Comparison of ENCODE assay signal across 27 cellular contexts in genomic region chr3:58184309-58184981, GRCh38. TPM values are rescaled to one million over a fixed set of nuclear protein-coding genes. Genes with fewer than 3 reads are reported as not detected.
"Had no signal": no experiment of that assay in that cellular context is flagged by ENCODE, and none has a peak within 500 bp of the region (broad histone marks: within the 10 kb centered on the region; RNA-seq: fewer than 3 reads in every experiment).

No MANE protein-coding gene starts in this region.

- H2AFZ ChIP-seq: neural progenitor cell, parathyroid adenoma had no signal

- H3K4me3 Mint-ChIP-seq: memory B cell; mesothelial cell of epicardium; natural killer cell; neural progenitor cell; stimulated activated naive B cell treated with anti-CD40 and anti-IgM and Interleukin-4, amounts not matched to agents 10 μg/mL and 1 μg/mL and 100 μg/mL, for 72 hours; stimulated activated naive CD8-positive, alpha-beta T cell treated with anti-CD3 and anti-CD28 coated beads, Interleukin-15, amount 100 ng/mL, for 72 hours had no signal

- H3K9ac ChIP-seq: neural progenitor cell, parathyroid adenoma had no signal

- H3K36me3 ChIP-seq: esophagus squamous epithelium, gastroesophageal sphincter, left ventricle myocardium inferior, lower lobe of right lung, neural progenitor cell, tibial nerve, upper lobe of right lung, vagina had no signal

- H3K9me3 Mint-ChIP-seq: memory B cell; mesothelial cell of epicardium; natural killer cell; neural progenitor cell; stimulated activated naive B cell treated with anti-CD40 and anti-IgM and Interleukin-4, amounts not matched to agents 10 μg/mL and 1 μg/mL and 100 μg/mL, for 72 hours; stimulated activated naive CD8-positive, alpha-beta T cell treated with anti-CD3 and anti-CD28 coated beads, Interleukin-15, amount 100 ng/mL, for 72 hours had no signal

- H3K4me2 ChIP-seq: neural progenitor cell had no signal

- H3K36me3 Mint-ChIP-seq: memory B cell; mesothelial cell of epicardium; natural killer cell; neural progenitor cell; stimulated activated naive B cell treated with anti-CD40 and anti-IgM and Interleukin-4, amounts not matched to agents 10 μg/mL and 1 μg/mL and 100 μg/mL, for 72 hours had no signal

- H3K4me3 ChIP-seq: esophagus squamous epithelium, gastroesophageal sphincter, left ventricle myocardium inferior, lower lobe of right lung, neural progenitor cell, psoas muscle, testis, tibial nerve, upper lobe of right lung, vagina had no signal

- H3K27me3 ChIP-seq: esophagus squamous epithelium, gastroesophageal sphincter, neural progenitor cell, testis, tibial nerve, upper lobe of right lung, vagina had no signal

- H3K27me3 Mint-ChIP-seq: memory B cell; stimulated activated naive B cell treated with anti-CD40 and anti-IgM and Interleukin-4, amounts not matched to agents 10 μg/mL and 1 μg/mL and 100 μg/mL, for 72 hours had no signal

- DNase-seq: dermis blood vessel endothelial cell; esophagus squamous epithelium; foreskin fibroblast; glutamatergic neuron; islet precursor cell; left ventricle myocardium inferior; lower lobe of right lung; natural killer cell; occipital lobe; psoas muscle; retina; stimulated activated CD4-positive, alpha-beta T cell treated with anti-CD3 and anti-CD28 coated beads, Interleukin-2, amount 100 ng/mL, for 24 hours; stimulated activated CD4-positive, alpha-beta T cell treated with anti-CD3 and anti-CD28 coated beads, Interleukin-4, amount 100 ng/mL, for 4 hours; stimulated activated naive B cell treated with anti-CD40 and anti-IgM and Interleukin-4, amounts not matched to agents 10 μg/mL and 1 μg/mL and 100 μg/mL, for 72 hours; stimulated activated naive CD8-positive, alpha-beta T cell treated with anti-CD3 and anti-CD28 coated beads, Interleukin-15, amount 100 ng/mL, for 72 hours; testis; upper lobe of right lung had no signal

- H3K4me1 ChIP-seq: gastroesophageal sphincter, parathyroid adenoma, psoas muscle had no signal

- H3K4me1 Mint-ChIP-seq: mesothelial cell of epicardium; natural killer cell; stimulated activated naive CD8-positive, alpha-beta T cell treated with anti-CD3 and anti-CD28 coated beads, Interleukin-15, amount 100 ng/mL, for 72 hours had no signal

- H3K27ac ChIP-seq: esophagus squamous epithelium, gastroesophageal sphincter, left ventricle myocardium inferior, lower lobe of right lung, neural progenitor cell, parathyroid adenoma, psoas muscle, testis, tibial nerve, upper lobe of right lung, vagina had no signal

- H3K9me3 ChIP-seq: esophagus squamous epithelium, gastroesophageal sphincter, left ventricle myocardium inferior, lower lobe of right lung, psoas muscle, testis, tibial nerve, upper lobe of right lung, vagina had no signal

- H3K27ac Mint-ChIP-seq: memory B cell; mesothelial cell of epicardium; natural killer cell; neural progenitor cell; stimulated activated naive B cell treated with anti-CD40 and anti-IgM and Interleukin-4, amounts not matched to agents 10 μg/mL and 1 μg/mL and 100 μg/mL, for 72 hours; stimulated activated naive CD8-positive, alpha-beta T cell treated with anti-CD3 and anti-CD28 coated beads, Interleukin-15, amount 100 ng/mL, for 72 hours had no signal

- H3K79me2 ChIP-seq: parathyroid adenoma had no signal

- ATAC-seq: gastroesophageal sphincter; lower lobe of right lung; psoas muscle; sciatic nerve; stimulated activated naive B cell treated with anti-CD40 and anti-IgM and Interleukin-4, amounts not matched to agents 10 μg/mL and 1 μg/mL and 100 μg/mL, for 72 hours; stimulated activated naive CD8-positive, alpha-beta T cell treated with anti-CD3 and anti-CD28 coated beads, Interleukin-15, amount 100 ng/mL, for 72 hours; upper lobe of right lung had no signal

RNA-seq across cellular contexts. Expression of gene DNASE1L3, which starts 26.3 kb away (rescaled TPM):
- total RNA-seq: epithelial cell of proximal tubule, myocyte had no signal
